Comparison of ENCODE assay signal across 8 cellular contexts in the genomic region with DNA sequence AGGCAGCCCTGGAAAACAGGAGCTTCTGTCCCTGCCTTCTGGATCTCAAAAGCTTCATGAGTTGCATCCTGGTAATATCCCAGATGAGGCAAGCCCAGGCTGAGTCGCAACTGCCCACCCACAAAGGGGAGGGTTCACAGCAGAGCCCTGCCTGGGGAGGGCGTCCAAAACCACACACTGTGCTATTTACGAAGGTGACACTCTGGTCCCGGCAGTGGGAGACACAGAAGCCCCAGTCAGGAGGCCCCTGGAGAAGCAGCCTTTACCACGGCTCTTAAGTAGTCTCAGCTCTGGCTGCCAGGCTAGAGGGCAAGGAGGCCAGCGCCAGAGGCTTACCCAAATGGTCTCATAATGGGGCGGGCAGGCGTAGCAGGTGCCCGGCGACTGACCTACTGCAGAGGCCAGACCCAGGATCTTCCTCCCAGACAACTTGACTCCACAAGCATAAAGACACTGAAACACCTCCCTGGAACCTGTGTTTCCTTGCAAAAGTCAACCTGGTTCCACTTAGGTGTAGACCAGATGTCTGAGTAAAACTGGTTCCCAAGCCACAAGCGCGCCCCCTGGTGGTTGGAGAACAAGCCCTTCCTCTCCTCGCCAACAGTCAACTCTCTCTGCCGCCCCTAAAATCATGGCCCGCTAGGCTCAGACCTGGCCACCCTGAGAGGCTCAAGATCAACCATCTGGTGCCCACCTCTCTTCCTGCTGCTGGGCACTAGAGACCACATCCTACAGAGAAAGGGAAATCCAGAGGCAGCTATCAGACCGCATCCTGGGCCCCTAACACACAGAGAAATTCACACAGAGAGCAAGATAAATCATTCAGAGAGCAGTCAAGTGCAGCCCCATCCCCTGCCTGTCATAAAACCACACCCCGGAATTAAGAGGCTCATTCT. TPM values are rescaled to one million over a fixed set of nuclear protein-coding genes. Genes with fewer than 3 reads are reported as not detected.
A peak's percentile ranks its signal among the peaks of the same experiment; 100 is the strongest.
DNase-seq lines count a peak whose midpoint lies in the region; ATAC-seq, FAIRE-seq and TF ChIP-seq lines count a peak whose summit lies in the region.

No MANE protein-coding gene starts in this region.

- FAIRE-seq in pancreas (lab: Jason Lieb, UNC), result no peak

- no peaks in the 10 kb centered on the region for H3K9me2 ChIP-seq in PC-9 (ENCODE audit: insufficient read depth)

- no TSS peak for BruUV-seq in PC-9 (replicated peaks; lab: Mats Ljungman, UMichigan)

- intact Hi-C loops in PC-9 (cut with micrococcal nuclease; ENCODE audit: unreplicated experiment), result loop anchor here (5.0 kb wide), 2 partner anchors 264 to 279 kb away; no protein-coding TSS in a partner anchor
- intact Hi-C loops in pancreas (cut with DNase I), result loop anchor here in 2 of 3 donors (10.0 kb wide), 1 partner anchor 261 kb away; no protein-coding TSS in a partner anchor
- intact Hi-C loops in thyroid gland (cut with DNase I), result loop anchor here (5.0 to 10.0 kb wide), 3 partner anchors 99 to 261 kb away; no protein-coding TSS in a partner anchor

- 42% methylated on average over 17 of the region's 17 CpGs for WGBS in pancreas, 2 donors
- 41 to 71% methylated on average over 9 to 17 of the region's 17 CpGs for WGBS in thyroid gland, 2 donors

- H3K4me2 ChIP-seq in DND-41 (ENCODE audit: insufficient read depth, low read length) (peak overlapping the region; percentile 38), PC-9 (no peak overlapping the region)

- H3K4me1 ChIP-seq in DND-41 (ENCODE audit: insufficient read depth, low read length) (peaks cover 32% of the 10 kb centered on the region), PC-9 (replicated peaks; ENCODE audit: insufficient read depth) (no peaks in the 10 kb centered on the region; the same call in 1 of the 2 replicates), pancreas (peaks cover 7 to 29% (median 11%) of the 10 kb centered on the region in 3 donors), thyroid gland (peaks cover 0 to 17% of the 10 kb centered on the region in 2 donors)

- H3K9me3 ChIP-seq in DND-41 (ENCODE audit: insufficient read depth, low read length, severe bottlenecking) (no peaks in the 10 kb centered on the region), PC-9 (ENCODE audit: insufficient read depth, low read depth) (no peaks in the 10 kb centered on the region), pancreas (no peaks in the 10 kb centered on the region), thyroid gland (no peaks in the 10 kb centered on the region)

- ATAC-seq in DND-41 (ENCODE audit: insufficient read depth, low read depth) (peak; percentile 62), HG03175 (IDR thresholded peaks at IDR 0.05; ENCODE audit: unreplicated experiment) (peak; percentile 41), pancreas (peak; percentile 66 to 77 (median 70))

- H4K20me1 ChIP-seq in DND-41 (ENCODE audit: insufficient read depth, low read length), result peaks cover 43% of the 10 kb centered on the region
- H4K20me1 ChIP-seq in PC-9 (ENCODE audit: insufficient read depth), result no peaks in the 10 kb centered on the region

- no peaks in the 10 kb centered on the region for H3F3A ChIP-seq in PC-9 (ENCODE audit: insufficient read depth, low read depth)

- peaks cover 8% of the 10 kb centered on the region; the same call in 1 of the 2 replicates for H3K36me3 ChIP-seq in DND-41 (ENCODE audit: insufficient read depth, low read length)
- no peaks in the 10 kb centered on the region for H3K36me3 ChIP-seq in PC-9 (ENCODE audit: low read depth)
- H3K36me3 ChIP-seq in pancreas, result no peaks in the 10 kb centered on the region
- no peaks in the 10 kb centered on the region for H3K36me3 ChIP-seq in thyroid gland

- POLR2A ChIA-PET in PC-9 (lab: Charles Lee; ENCODE audit: unreplicated experiment), result no interaction called here

- H2AFZ ChIP-seq in DND-41 (ENCODE audit: low read depth, low read length) (no peak overlapping the region), PC-9 (no peak overlapping the region)

- H3K27ac ChIP-seq in DND-41 (ENCODE audit: low read length) (no peak overlapping the region), PC-9 (no peak overlapping the region), pancreas (peak overlapping the region in 2 of 4 donors; percentile 16 to 17), thyroid gland (peak overlapping the region in 1 of 3 donors; percentile 50)

- TF ChIP-seq CTCF in DND-41 (IDR thresholded peaks at IDR 0.05; ENCODE audit: borderline replicate concordance, extremely low read depth, low read length, poor library complexity, severe bottlenecking), result peak; percentile 93
- peak; percentile 88 for TF ChIP-seq CTCF in PC-9 (conservative IDR thresholded peaks at IDR 0.05)
- peak; percentile 64 to 90 (median 82) for TF ChIP-seq CTCF in pancreas (IDR thresholded peaks at IDR 0.05)
- TF ChIP-seq CTCF in thyroid gland (IDR thresholded peaks at IDR 0.05), result peak; percentile 74 to 95 (median 82)

- no peak overlapping the region for H3K4me3 ChIP-seq in DND-41 (ENCODE audit: low read depth in 1 of 2, low read length in 2 of 2)
- H3K4me3 ChIP-seq in PC-9, result no peak overlapping the region
- peak overlapping the region in 1 of 4 donors; percentile 10 for H3K4me3 ChIP-seq in pancreas
- H3K4me3 ChIP-seq in thyroid gland (replicated peaks in 1 of 3), result peak overlapping the region in 1 of 3 donors; percentile 1

- 0 out of 2 replicates have a peak, but pooled peaks cover 2% of the 10 kb centered on the region for H3K79me2 ChIP-seq in DND-41 (ENCODE audit: insufficient read depth, low read length)
- no peaks in the 10 kb centered on the region for H3K79me2 ChIP-seq in PC-9 (ENCODE audit: low read depth)

- TF ChIP-seq POLR2A in thyroid gland (IDR thresholded peaks at IDR 0.05), result peak in 1 of 2 donors; percentile 4

- peaks cover 10% of the 10 kb centered on the region for H3K27me3 ChIP-seq in DND-41 (ENCODE audit: insufficient read depth, low read length, poor library complexity)
- no peaks in the 10 kb centered on the region for H3K27me3 ChIP-seq in PC-9 (ENCODE audit: insufficient read depth, low read depth)
- no peaks in the 10 kb centered on the region for H3K27me3 ChIP-seq in pancreas
- H3K27me3 ChIP-seq in thyroid gland, result no peaks in the 10 kb centered on the region

- no peak overlapping the region for H3K9ac ChIP-seq in DND-41 (ENCODE audit: low read depth, low read length)

- DNase-seq in DND-41 (peak; percentile 87), PC-9 (peak in 1 of 2 experiments; percentile 43), glomerular visceral epithelial cell (ENCODE audit: extremely low spot score) (peak; percentile 53), pancreas (peak; percentile 74 to 100 (median 90)), thyroid gland (peak; percentile 92 to 95), NCI-H446 treated with DMSO at 0.1 percent for 48 hours (lab: John Stamatoyannopoulos, UW) (no peak)
- DNase-seq in activated effector memory CD4-positive, alpha-beta T cell treated with Interleukin-2 at 50 U/mL for 16 hours, result peak; percentile 79

- CTCF ChIA-PET in PC-9 (lab: Charles Lee), result no interaction called here

RNA-seq across cellular contexts. Expression of a gene that starts 5.2 kb away (rescaled TPM):
- total RNA-seq in PC-9 (2021) (0.24 and 0.78 TPM in 2 replicates), pancreas (10 to 100 TPM in 1 of 6 donors, 1 to 10 TPM in 5; 2.6 to 13.1 (median 4.2) TPM), thyroid gland (10 to 100 TPM; 23.9 to 54.3 (median 42.8) TPM)
- polyA plus RNA-seq in pancreas, result 1 to 10 TPM; 2.5 to 3.1 TPM
